9 cellular contexts compared by ENCODE assay signal in the genomic region with DNA sequence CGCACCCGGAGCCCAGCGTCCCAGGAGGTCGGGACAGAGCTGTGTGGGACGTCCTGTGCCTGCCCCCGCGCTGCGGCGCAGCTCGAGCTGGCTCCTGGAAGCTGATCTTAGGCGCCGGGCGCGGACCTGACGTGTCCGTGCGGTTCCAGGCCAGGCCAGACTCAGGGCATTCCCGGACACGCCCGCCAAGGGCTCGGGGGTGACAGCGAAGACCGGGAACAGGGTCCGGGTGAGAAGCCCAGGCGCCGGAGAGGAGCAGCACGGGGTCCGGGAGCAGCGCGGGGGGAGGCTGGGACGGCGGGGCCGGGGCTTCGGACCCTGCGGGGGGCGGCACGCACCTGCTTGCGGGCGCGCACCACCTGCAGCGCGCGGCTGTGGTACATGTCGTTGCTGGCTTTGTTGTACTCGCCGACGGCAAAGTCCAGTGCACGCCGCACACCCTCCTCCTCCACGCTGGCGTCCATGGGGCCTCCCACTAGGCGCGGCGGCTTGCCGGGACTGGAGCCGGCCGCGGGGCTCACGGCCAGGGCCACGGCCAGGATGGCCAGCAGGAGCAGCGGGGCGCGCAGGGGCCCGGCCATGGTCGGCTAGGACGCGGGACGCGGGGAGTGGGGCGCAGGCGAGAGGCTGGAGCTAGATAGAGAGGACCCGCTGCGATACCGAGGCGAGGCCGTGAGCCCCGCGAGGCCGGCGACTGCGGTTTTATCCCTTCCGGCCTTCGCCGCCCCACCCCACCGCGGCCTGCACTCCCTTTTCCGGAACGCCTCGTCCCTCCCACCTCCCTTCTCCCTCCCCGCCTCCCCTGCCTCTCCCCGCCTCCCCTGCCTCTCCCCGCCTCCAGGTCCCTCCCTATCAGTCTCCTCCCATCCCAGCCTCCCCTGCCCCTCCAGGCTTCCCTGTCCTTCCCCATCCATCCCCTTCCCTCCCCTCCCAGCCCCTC. TPM values are rescaled to one million over a fixed set of nuclear protein-coding genes. Genes with fewer than 3 reads are reported as not detected.
DNase-seq lines count a peak whose midpoint lies in the region; ATAC-seq, FAIRE-seq and TF ChIP-seq lines count a peak whose summit lies in the region.
"Had no signal": no experiment of that assay in that cellular context is flagged by ENCODE, and none has a peak within 500 bp of the region (broad histone marks: within the 10 kb centered on the region; RNA-seq: fewer than 3 reads in every experiment).

A gene with protein sequence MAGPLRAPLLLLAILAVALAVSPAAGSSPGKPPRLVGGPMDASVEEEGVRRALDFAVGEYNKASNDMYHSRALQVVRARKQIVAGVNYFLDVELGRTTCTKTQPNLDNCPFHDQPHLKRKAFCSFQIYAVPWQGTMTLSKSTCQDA (minus strand): TSS at position 674 of the 940 bp plus-strand sequence. CDS start 93 bp downstream, at position 581.

- peaks cover 15% of the 10 kb centered on the region; the same call in 1 of the 2 replicates for H4K20me1 ChIP-seq in HepG2 (ENCODE audit: insufficient read depth, low read length)

- TF ChIP-seq CTCF in HepG2 (CRISPR knock-in tag; IDR thresholded peaks at IDR 0.05) (no peak; the same call in 1 of the 2 replicates), stomach (IDR thresholded peaks at IDR 0.05) (no peak)

- intact Hi-C loops in HepG2 (cut with micrococcal nuclease; ENCODE audit: unreplicated experiment): loop anchor here (1.0 kb wide), 1 partner anchor 24 kb away; no protein-coding TSS in a partner anchor
- intact Hi-C loops in stomach (cut with DNase I; ENCODE audit: low total_unique reads): no loop called here

- H3K9me3 ChIP-seq in SJCRH30 (replicated peaks) (no peaks in the 10 kb centered on the region), HepG2 (ENCODE audit: low read length) (no peaks in the 10 kb centered on the region), stomach (no peaks in the 10 kb centered on the region)

- peak in 1 of 2 experiments; percentile 32; a peak in 3 of 4 replicates for TF ChIP-seq EP300 in HepG2 (IDR thresholded peaks at IDR 0.05; ENCODE audit: low read depth in 2 of 2, low read length in 2 of 2)
- peak; percentile 36; the same call in 1 of the 2 replicates for TF ChIP-seq EP300 in HepG2 (CRISPR knock-in tag; IDR thresholded peaks at IDR 0.05; ENCODE audit: borderline replicate concordance)
- no peak for TF ChIP-seq EP300 in stomach (IDR thresholded peaks at IDR 0.05)

- H2AFZ ChIP-seq in HepG2 (ENCODE audit: low read length): peak within 1 kb of the TSS; percentile 69

- H3K27ac ChIP-seq in SJCRH30 (peak within 1 kb of the TSS; percentile 64), HepG2 (ENCODE audit: extremely low read length, insufficient read depth, low read length) (peak within 1 kb of the TSS; percentile 91), stomach (peak within 1 kb of the TSS; percentile 97 to 99 (median 98))

- H3K4me3 ChIP-seq in SJCRH30 (peak within 1 kb of the TSS; percentile 87), HepG2 (replicated peaks in 1 of 3; ENCODE audit: insufficient read depth in 1 of 3, low read depth in 2 of 3, low read length in 3 of 3) (peak within 1 kb of the TSS; percentile 80 to 93 (median 88)), stomach (peak within 1 kb of the TSS; percentile 65 to 95 (median 86))

- H3K4me1 ChIP-seq in SJCRH30: no peaks in the 10 kb centered on the region; the same call in 1 of the 2 replicates
- peaks cover 89% of the 10 kb centered on the region for H3K4me1 ChIP-seq in HepG2 (ENCODE audit: insufficient read depth, low read length)
- H3K4me1 ChIP-seq in stomach: peaks cover 25 to 70% (median 53%) of the 10 kb centered on the region in 4 donors

- peak within 1 kb of the TSS; percentile 94 for H3K4me2 ChIP-seq in HepG2 (ENCODE audit: low read depth, low read length)

- in situ Hi-C loops in HepG2 (cut with HindIII; ENCODE audit: extremely low pct_ligation_motif_present, low pct_unique_long_range_greater_than_20kb): loop anchor here (10.0 kb wide), 1 partner anchor 1063 kb away; no protein-coding TSS in a partner anchor

- BruUV-seq in HepG2 (replicated peaks; lab: Mats Ljungman, UMichigan): no TSS peak

- no peaks in the 10 kb centered on the region for H3K36me3 ChIP-seq in SJCRH30
- peaks cover 12 to 20% of the 10 kb centered on the region in 2 experiments for H3K36me3 ChIP-seq in HepG2 (replicated peaks in 1 of 2; ENCODE audit: control insufficient read depth in 1 of 2, insufficient read depth in 2 of 2, low read length in 2 of 2)
- H3K36me3 ChIP-seq in stomach: peaks cover 13 to 26% (median 24%) of the 10 kb centered on the region in 4 donors

- peak within 1 kb of the TSS; percentile 97 for H3K9ac ChIP-seq in HepG2 (ENCODE audit: insufficient read depth, low read depth, low read length)

- POLR2A ChIA-PET in HepG2 (lab: Yijun Ruan, JAX): interaction anchor here (0.8 to 18.0 kb wide), 17 partner anchors 8 to 287 kb away, joined by 3 to 543 read pairs (median 9); a partner anchor contains a TSS

- CTCF ChIA-PET in HepG2 (lab: Yijun Ruan, JAX; ENCODE audit: low intra/inter-chr PET ratio, low total read pairs): interaction anchor here (0.9 kb wide), 1 partner anchor 30 kb away, joined by 3 read pairs; no protein-coding TSS in a partner anchor

- under 1% methylated on average over 57 of the region's 92 CpGs for WGBS in HepG2 (ENCODE audit: low lambda C conversion rate)
- WGBS in stomach, 5 donors: 0 to 1% (median 1%) methylated on average over 20 to 89 of the region's 92 CpGs

- FAIRE-seq in HepG2 (lab: Jason Lieb, UNC): no peak
- FAIRE-seq: A204.1 had no signal

- peak; percentile 81 for TF ChIP-seq RAD21 in HepG2 (CRISPR knock-in tag; IDR thresholded peaks at IDR 0.05)

- TF ChIP-seq POLR2A in HepG2 (IDR thresholded peaks at IDR 0.05; ENCODE audit: insufficient read depth in 1 of 2, low read depth in 2 of 2, low read length in 2 of 2) (peak; percentile 99 to 100), stomach (IDR thresholded peaks at IDR 0.05) (peak in 1 of 4 donors; percentile 63)

- H3K27me3 ChIP-seq in SJCRH30 (no peaks in the 10 kb centered on the region), HepG2 (ENCODE audit: control insufficient read depth in 1 of 2, insufficient read depth in 2 of 2, low read length in 2 of 2) (no peaks in the 10 kb centered on the region; a peak in 1 of 5 replicates), stomach (peaks cover 0 to 7% (median 0%) of the 10 kb centered on the region in 3 donors)

- DNase-seq in NCI-H1436 (lab: John Stamatoyannopoulos, UW) (peak; percentile 61), NCI-H1436 treated with DMSO at 0.1 percent for 48 hours (lab: John Stamatoyannopoulos, UW) (no peak), GOT3 (lab: John Stamatoyannopoulos, UW) (peak; percentile 62), M059J (ENCODE audit: low read depth) (peak; percentile 90), SJCRH30 (peak; percentile 92 to 93), ecto neural progenitor cell (ENCODE audit: low spot score) (peak; percentile 90), HepG2 (ENCODE audit: low spot score) (peak; percentile 87), stomach (peak; percentile 91)

- ATAC-seq in HepG2: peak; percentile 70

- peaks cover 29% of the 10 kb centered on the region for H3K79me2 ChIP-seq in HepG2 (ENCODE audit: insufficient read depth, low read length)

TF ChIP-seq in HepG2, 621 proteins besides CTCF, POLR2A, EP300 and RAD21 (continues in another document):
- TF ChIP-seq ZNF160 (CRISPR knock-in tag; IDR thresholded peaks at IDR 0.05): peak; percentile 74; the same call in 1 of the 2 replicates
- no peak for TF ChIP-seq NFIC (IDR thresholded peaks at IDR 0.05; ENCODE audit: low read length)
- peak; percentile 96 for TF ChIP-seq ZNF891 (CRISPR knock-in tag; IDR thresholded peaks at IDR 0.05)
- TF ChIP-seq MAFF (IDR thresholded peaks at IDR 0.05; ENCODE audit: low read depth, low read length): no peak
- TF ChIP-seq GATAD1 (CRISPR knock-in tag; IDR thresholded peaks at IDR 0.05): peak; percentile 54
- TF ChIP-seq ZNF747 (CRISPR knock-in tag; IDR thresholded peaks at IDR 0.05; ENCODE audit: borderline replicate concordance): peak; percentile 40; the same call in 1 of the 2 replicates
- TF ChIP-seq ZNF615 (CRISPR knock-in tag; IDR thresholded peaks at IDR 0.05; ENCODE audit: borderline replicate concordance): no peak; the same call in 1 of the 2 replicates
- no peak for TF ChIP-seq RBM22 (optimal IDR thresholded peaks at IDR 0.05; ENCODE audit: low read length)
- peak; percentile 16; the same call in 1 of the 2 replicates for TF ChIP-seq TBX3 (IDR thresholded peaks at IDR 0.05; ENCODE audit: borderline replicate concordance)
- TF ChIP-seq ZSCAN31 (CRISPR knock-in tag; IDR thresholded peaks at IDR 0.05; ENCODE audit: low read depth): peak; percentile 84; the same call in 1 of the 2 replicates
- TF ChIP-seq ZNF768 (CRISPR knock-in tag; IDR thresholded peaks at IDR 0.05): peak; percentile 85

RNA-seq across cellular contexts. Expression of the gene that starts here (rescaled TPM):
- total RNA-seq in M059J (2014; rRNA removed; shearing (Covaris generic)): 330 and 411 TPM in 2 replicates
- total RNA-seq in SJCRH30 (2014; rRNA removed; shearing (Covaris generic)): 67.6 and 70.8 TPM in 2 replicates
- total RNA-seq in HepG2 (2016; rRNA removed; fragmentation: Illumina TruSeq; extraction: Trizol) (300 and 690 TPM in 2 replicates), stomach (1,000 to 10,000 TPM in 1 of 5 donors, 100 to 1,000 TPM in 4; 231 to 2,024 (median 730) TPM)
- 306 and 400 TPM in 2 replicates for total RNA-seq in HepG2 (2016; cell fraction: cytosol; rRNA removed; fragmentation: Illumina TruSeq; extraction: Trizol; ENCODE audit: low read depth)
- 277 and 657 TPM in 2 replicates for total RNA-seq in HepG2 (2016; cell fraction: insoluble cytoplasmic fraction; rRNA removed; fragmentation: Illumina TruSeq; extraction: Trizol)
- 267 and 341 TPM in 2 replicates for total RNA-seq in HepG2 (2016; cell fraction: membrane; rRNA removed; fragmentation: Illumina TruSeq; extraction: Trizol)
- total RNA-seq in HepG2 (2016; cell fraction: nucleus; rRNA removed; fragmentation: Illumina TruSeq; extraction: Trizol): 478 and 575 TPM in 2 replicates
- polyA plus RNA-seq in HepG2 (2011; rRNA removed) (1,005 and 1,077 TPM in 2 replicates), stomach (100 to 1,000 TPM; 355 to 952 (median 410) TPM)
- polyA plus RNA-seq in HepG2 (2011; cell fraction: cytosol; rRNA removed): 827 and 1,616 TPM in 2 replicates
- polyA plus RNA-seq in HepG2 (2011; cell fraction: nucleus; rRNA removed): 530 and 563 TPM in 2 replicates
- 560 and 584 TPM in 2 replicates for polyA plus RNA-seq in HepG2 (2012)
- 569 and 650 TPM in 2 replicates for polyA plus RNA-seq in HepG2 (2016; cell fraction: cytosol; fragmentation: Illumina TruSeq; extraction: Trizol; ENCODE audit: low read depth)
- polyA plus RNA-seq in HepG2 (2016; cell fraction: insoluble cytoplasmic fraction; fragmentation: Illumina TruSeq; extraction: Trizol; ENCODE audit: low read depth): 435 and 510 TPM in 2 replicates
- polyA plus RNA-seq in HepG2 (2016; cell fraction: membrane; fragmentation: Illumina TruSeq; extraction: Trizol; ENCODE audit: low read depth): 388 and 429 TPM in 2 replicates
- polyA plus RNA-seq in HepG2 (2016; cell fraction: nucleus; fragmentation: Illumina TruSeq; extraction: Trizol; ENCODE audit: insufficient read depth, low read depth): 1,429 and 1,592 TPM in 2 replicates
- 60.4 and 1,528 TPM in 2 replicates for polyA minus RNA-seq in HepG2 (2011; rRNA and poly(A)+ RNA removed; ENCODE audit: low replicate concordance)
- polyA minus RNA-seq in HepG2 (2011; cell fraction: cytosol; rRNA and poly(A)+ RNA removed): 688 and 730 TPM in 2 replicates
- polyA minus RNA-seq in HepG2 (2011; cell fraction: nucleus; rRNA and poly(A)+ RNA removed): 130 and 153 TPM in 2 replicates
